ENCODE assay signal across 9 cellular contexts in the genomic region with DNA sequence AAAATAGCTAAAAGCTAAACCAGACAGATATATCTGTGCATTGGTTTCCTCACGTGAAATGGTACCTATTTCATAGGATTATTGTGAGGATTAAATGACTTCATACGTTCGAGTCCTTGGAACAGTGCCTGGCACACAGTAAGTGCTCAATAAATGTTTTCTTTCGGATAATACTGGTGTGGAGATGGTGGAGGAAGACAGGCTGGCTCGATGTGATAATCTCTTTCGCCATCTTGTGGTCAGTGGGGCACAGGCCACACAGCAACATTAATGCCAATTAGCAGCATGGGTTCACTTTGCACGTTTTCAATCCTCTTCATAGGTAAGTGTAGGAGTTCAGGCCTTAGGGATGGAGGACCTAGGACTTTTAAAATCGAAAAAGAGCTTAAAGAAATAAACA. TPM values are rescaled to one million over a fixed set of nuclear protein-coding genes. Genes with fewer than 3 reads are reported as not detected.
DNase-seq lines count a peak whose midpoint lies in the region; ATAC-seq and TF ChIP-seq lines count a peak whose summit lies in the region.
"Had no signal": no experiment of that assay in that cellular context is flagged by ENCODE, and none has a peak within 500 bp of the region (broad histone marks: within the 10 kb centered on the region; RNA-seq: fewer than 3 reads in every experiment).

No MANE protein-coding gene starts in this region.

- TF ChIP-seq CTCF in Peyer's patch (IDR thresholded peaks at IDR 0.05) (peak in 4 of 6 experiments; percentile 32 to 52 (median 42)), fibroblast of pulmonary artery (IDR thresholded peaks at IDR 0.05; ENCODE audit: low read length, missing control alignments) (peak; percentile 50), spleen (IDR thresholded peaks at IDR 0.05 in 8 of 11, conservative IDR thresholded peaks at IDR 0.05 in 3 of 11) (peak in 10 of 11 experiments; percentile 25 to 62 (median 50))

- no peaks in the 10 kb centered on the region for H3K36me3 Mint-ChIP-seq in activated naive CD4-positive, alpha-beta T cell treated with anti-CD3 and anti-CD28 coated beads, Interleukin-2, amount 10 ng/mL, durations not matched to agents 7 days and 5 days
- H3K36me3 Mint-ChIP-seq: activated naive CD8-positive, alpha-beta T cell treated with anti-CD3 and anti-CD28 coated beads, Interleukin-2, amount 10 ng/mL, durations not matched to agents 7 days and 5 days had no signal

- no peak overlapping the region for H3K4me3 Mint-ChIP-seq in activated naive CD4-positive, alpha-beta T cell treated with anti-CD3 and anti-CD28 coated beads, Interleukin-2, amount 10 ng/mL, durations not matched to agents 7 days and 5 days
- H3K4me3 Mint-ChIP-seq: activated naive CD8-positive, alpha-beta T cell treated with anti-CD3 and anti-CD28 coated beads, Interleukin-2, amount 10 ng/mL, durations not matched to agents 7 days and 5 days had no signal

- H3K4me1 ChIP-seq in Peyer's patch = no peaks in the 10 kb centered on the region
- H3K4me1 ChIP-seq in spleen = no peaks in the 10 kb centered on the region

- no peaks in the 10 kb centered on the region for H3K4me1 Mint-ChIP-seq in activated naive CD4-positive, alpha-beta T cell treated with anti-CD3 and anti-CD28 coated beads, Interleukin-2, amount 10 ng/mL, durations not matched to agents 7 days and 5 days
- H3K4me1 Mint-ChIP-seq: activated naive CD8-positive, alpha-beta T cell treated with anti-CD3 and anti-CD28 coated beads, Interleukin-2, amount 10 ng/mL, durations not matched to agents 7 days and 5 days had no signal

- CTCF ChIA-PET in activated naive CD4-positive, alpha-beta T cell treated with anti-CD3 and anti-CD28 coated beads, Interleukin-2, amount 10 ng/mL, durations not matched to agents 7 days and 5 days (lab: Charles Lee) = interaction anchor here (0.8 to 1.8 kb wide), 4 partner anchors 17 to 84 kb away, joined by 3 to 4 read pairs (median 4); no protein-coding TSS in a partner anchor

- no peaks in the 10 kb centered on the region for H3K36me3 ChIP-seq in Peyer's patch
- H3K36me3 ChIP-seq in spleen = no peaks in the 10 kb centered on the region

- peak; percentile 22 for DNase-seq in activated naive CD4-positive, alpha-beta T cell treated with anti-CD3 and anti-CD28 coated beads, Interleukin-2, amount 10 ng/mL, durations not matched to agents 7 days and 5 days
- no peak for DNase-seq in activated naive CD4-positive, alpha-beta T cell treated with Interleukin-2 at 50 U/mL for 16 hours
- peak in 1 of 3 donors; percentile 49 for DNase-seq in Peyer's patch
- DNase-seq in fibroblast of pulmonary artery (ENCODE audit: low read depth) = peak; percentile 27
- no peak for DNase-seq in spleen
- no peak for DNase-seq in activated gamma-delta T cell treated with Interleukin-2 at 50 U/mL for 16 hours
- DNase-seq: activated naive CD8-positive, alpha-beta T cell treated with anti-CD3 and anti-CD28 coated beads, Interleukin-2, amount 10 ng/mL, durations not matched to agents 7 days and 5 days had no signal

- no peaks in the 10 kb centered on the region for H3K9me3 ChIP-seq in Peyer's patch
- H3K9me3 ChIP-seq in spleen = no peaks in the 10 kb centered on the region

- peak; percentile 63 for ATAC-seq in HG02885 (IDR thresholded peaks at IDR 0.05; ENCODE audit: poor library complexity, unreplicated experiment)
- no peak for ATAC-seq in GM19455 (IDR thresholded peaks at IDR 0.05; ENCODE audit: unreplicated experiment)

- H3K9me3 Mint-ChIP-seq in activated naive CD4-positive, alpha-beta T cell treated with anti-CD3 and anti-CD28 coated beads, Interleukin-2, amount 10 ng/mL, durations not matched to agents 7 days and 5 days = no peaks in the 10 kb centered on the region
- H3K9me3 Mint-ChIP-seq: activated naive CD8-positive, alpha-beta T cell treated with anti-CD3 and anti-CD28 coated beads, Interleukin-2, amount 10 ng/mL, durations not matched to agents 7 days and 5 days had no signal

- peaks cover 6% of the 10 kb centered on the region for H3K27me3 Mint-ChIP-seq in activated naive CD4-positive, alpha-beta T cell treated with anti-CD3 and anti-CD28 coated beads, Interleukin-2, amount 10 ng/mL, durations not matched to agents 7 days and 5 days

- no peak overlapping the region for H3K27ac Mint-ChIP-seq in activated naive CD4-positive, alpha-beta T cell treated with anti-CD3 and anti-CD28 coated beads, Interleukin-2, amount 10 ng/mL, durations not matched to agents 7 days and 5 days
- H3K27ac Mint-ChIP-seq: activated naive CD8-positive, alpha-beta T cell treated with anti-CD3 and anti-CD28 coated beads, Interleukin-2, amount 10 ng/mL, durations not matched to agents 7 days and 5 days had no signal

- no peak overlapping the region for H3K27ac ChIP-seq in Peyer's patch
- no peak overlapping the region for H3K27ac ChIP-seq in spleen

- intact Hi-C loops in spleen (cut with DNase I; ENCODE audit: low total_unique reads) = no loop called here

- H3K27me3 ChIP-seq in Peyer's patch (no peaks in the 10 kb centered on the region), spleen (replicated peaks in 1 of 7) (peaks cover 0 to 13% (median 0%) of the 10 kb centered on the region in 7 donors)

- H3K4me3 ChIP-seq in Peyer's patch (no peak overlapping the region), fibroblast of pulmonary artery (replicated peaks; ENCODE audit: low read depth, low read length) (no peak overlapping the region), spleen (no peak overlapping the region)

- TF ChIP-seq POLR2A in Peyer's patch (IDR thresholded peaks at IDR 0.05) (no peak), spleen (IDR thresholded peaks at IDR 0.05) (no peak)

- 21 to 46% (median 29%) methylated on average over 7 to 8 of the region's 8 CpGs for WGBS in spleen, 5 donors

RNA-seq across cellular contexts. Expression of a gene that starts 9.3 kb away (rescaled TPM):
- not detected for total RNA-seq in Peyer's patch
- total RNA-seq in spleen = not detected
- polyA plus RNA-seq in spleen = not detected
- total RNA-seq: activated naive CD8-positive, alpha-beta T cell treated with anti-CD3 and anti-CD28 coated beads, Interleukin-2, amount 10 ng/mL, durations not matched to agents 7 days and 5 days had no signal

RNA-seq across cellular contexts. Expression of a gene that starts 40.9 kb away (rescaled TPM):
- total RNA-seq in Peyer's patch (1 to 10 TPM; 1.2 to 2.5 (median 2.2) TPM), spleen (1 to 10 TPM; 1.5 to 3.7 (median 2.8) TPM)
- polyA plus RNA-seq in spleen = 1 to 10 TPM; 1.3 to 1.7 (median 1.7) TPM

Comparison
In these comparisons a context has a peak if more than half of its experiments do, and no peak if none do; other contexts are left out.
1. DNase-seq: peak in activated naive CD4-positive, alpha-beta T cell treated with anti-CD3 and anti-CD28 coated beads, Interleukin-2, amount 10 ng/mL, durations not matched to agents 7 days and 5 days (single experiment) and fibroblast of pulmonary artery (single experiment); none in activated naive CD4-positive, alpha-beta T cell treated with Interleukin-2 at 50 U/mL for 16 hours (single experiment), spleen (single experiment) and activated gamma-delta T cell treated with Interleukin-2 at 50 U/mL for 16 hours (single experiment).
2. Peak in every context shown above with its lines, with median percentiles within 50 percentile points of each other: CTCF ChIP-seq.